ENCODE assay signal across 8 cellular contexts in genomic region chr17:35313875-35314409, GRCh38. TPM values are rescaled to one million over a fixed set of nuclear protein-coding genes. Genes with fewer than 3 reads are reported as not detected.
DNase-seq lines count a peak whose midpoint lies in the region; ATAC-seq and TF ChIP-seq lines count a peak whose summit lies in the region.

No MANE protein-coding gene starts in this region.

- peak overlapping the region; percentile 89 to 100 (median 98) for H3K27ac Mint-ChIP-seq in CD4-positive, alpha-beta memory T cell

- peaks cover 0 to 3% of the 10 kb centered on the region in 2 donors for H3K36me3 Mint-ChIP-seq in CD4-positive, alpha-beta memory T cell

- H3K79me2 ChIP-seq in fibroblast of lung (ENCODE audit: control insufficient read depth, insufficient read depth, low read length) (no peaks in the 10 kb centered on the region), parathyroid adenoma (no peaks in the 10 kb centered on the region)

- H3K9me3 ChIP-seq in CD4-positive, alpha-beta memory T cell (ENCODE audit: control insufficient read depth in 1 of 2, low read length in 2 of 2): no peaks in the 10 kb centered on the region
- no peaks in the 10 kb centered on the region for H3K9me3 ChIP-seq in fibroblast of lung (ENCODE audit: control insufficient read depth, insufficient read depth, low read depth, low read length)
- H3K9me3 ChIP-seq in parathyroid adenoma (ENCODE audit: control insufficient read depth, low read length): no peaks in the 10 kb centered on the region

- CTCF ChIA-PET in CD4-positive, alpha-beta memory T cell (lab: Charles Lee; ENCODE audit: partially characterized antibody): interaction anchor here (0.5 to 6.5 kb wide), 24 partner anchors 13 to 298 kb away, joined by 3 to 270 read pairs (median 6); partner anchors contain the start of genes SLFN11, SLFN12L and SLFN5

- no peaks in the 10 kb centered on the region for H3K27me3 Mint-ChIP-seq in CD4-positive, alpha-beta memory T cell

- peak overlapping the region; percentile 89 to 98 (median 94) for H3K4me3 Mint-ChIP-seq in CD4-positive, alpha-beta memory T cell

- H3K4me2 ChIP-seq in fibroblast of lung (ENCODE audit: extremely low read depth, insufficient read depth, low read length): no peak overlapping the region
- peak overlapping the region; percentile 50 for H3K4me2 ChIP-seq in parathyroid adenoma (ENCODE audit: low read length)

- H3K4me1 ChIP-seq in CD4-positive, alpha-beta memory T cell (ENCODE audit: insufficient read depth, low read length): peaks cover 31% of the 10 kb centered on the region
- H3K4me1 ChIP-seq in fibroblast of lung (ENCODE audit: control insufficient read depth, extremely low read depth, insufficient read depth, low read length): peaks cover 14% of the 10 kb centered on the region
- peaks cover 4% of the 10 kb centered on the region for H3K4me1 ChIP-seq in parathyroid adenoma

- intact Hi-C loops in CD4-positive, alpha-beta memory T cell (cut with micrococcal nuclease): loop anchor here (1.0 to 2.0 kb wide), 7 partner anchors 27 to 265 kb away; partner anchors contain the start of genes PEX12, SLFN11 and SLFN12

- peak in 4 of 5 donors; percentile 3 to 23 (median 12) for DNase-seq in CD4-positive, alpha-beta memory T cell
- peak; percentile 5 to 7 for DNase-seq in activated CD4-positive, alpha-beta T cell treated with anti-CD3 and anti-CD28 coated beads, Interleukin-2, amount 50 U/mL, for 48 hours
- DNase-seq in fibroblast of lung (ENCODE audit: low read depth in 2 of 2) (no peak), NCI-H345 (lab: John Stamatoyannopoulos, UW) (no peak), pons (ENCODE audit: low spot score) (no peak)

- TF ChIP-seq CTCF in fibroblast of lung (conservative IDR thresholded peaks at IDR 0.05 in 1 of 2, IDR thresholded peaks at IDR 0.05 in 1 of 2; ENCODE audit: low read depth in 1 of 2, low read length in 2 of 2) (no peak), parathyroid adenoma (IDR thresholded peaks at IDR 0.05) (no peak)

- H3K9ac ChIP-seq in fibroblast of lung (ENCODE audit: insufficient read depth, low read length) (no peak overlapping the region), parathyroid adenoma (no peak overlapping the region)

- H3K4me1 Mint-ChIP-seq in CD4-positive, alpha-beta memory T cell: peaks cover 44 to 69% (median 56%) of the 10 kb centered on the region in 4 donors

- no peaks in the 10 kb centered on the region for H4K20me1 ChIP-seq in fibroblast of lung (ENCODE audit: control insufficient read depth, extremely low read depth, insufficient read depth, low read length)

- POLR2A ChIA-PET in CD4-positive, alpha-beta memory T cell (lab: Charles Lee; ENCODE audit: partially characterized antibody): interaction anchor here (0.6 to 11.3 kb wide), 30 partner anchors 11 to 264 kb away, joined by 3 to 316 read pairs (median 8); partner anchors contain the start of genes PEX12, SLFN11, SLFN12L and SLFN13

- no peaks in the 10 kb centered on the region for H3K36me3 ChIP-seq in CD4-positive, alpha-beta memory T cell (ENCODE audit: insufficient read depth, low read length)
- H3K36me3 ChIP-seq in fibroblast of lung (ENCODE audit: control insufficient read depth, insufficient read depth, low read length): no peaks in the 10 kb centered on the region
- H3K36me3 ChIP-seq in parathyroid adenoma (ENCODE audit: control insufficient read depth, insufficient read depth, low read length): no peaks in the 10 kb centered on the region

- ATAC-seq in GM18519 (IDR thresholded peaks at IDR 0.05; ENCODE audit: low FRiP score, unreplicated experiment): no peak
- ATAC-seq in GM21526 (IDR thresholded peaks at IDR 0.05; ENCODE audit: low FRiP score, unreplicated experiment): no peak

- H3K4me3 ChIP-seq in CD4-positive, alpha-beta memory T cell (ENCODE audit: low read length in 2 of 2): peak overlapping the region in 1 of 2 donors; percentile 60
- H3K4me3 ChIP-seq in fibroblast of lung (replicated peaks in 1 of 4; ENCODE audit: control extremely low read depth in 1 of 4, insufficient read depth in 1 of 4, low read depth in 3 of 4, low read length in 4 of 4): no peak overlapping the region
- H3K4me3 ChIP-seq in parathyroid adenoma (ENCODE audit: low read depth, low read length): peak overlapping the region; percentile 33

- H2AFZ ChIP-seq in fibroblast of lung (ENCODE audit: low read length) (peak overlapping the region; percentile 15), parathyroid adenoma (peak overlapping the region; percentile 63)

- peak overlapping the region; percentile 60 for H3K27ac ChIP-seq in CD4-positive, alpha-beta memory T cell (ENCODE audit: low read depth, low read length)
- H3K27ac ChIP-seq in fibroblast of lung (ENCODE audit: insufficient read depth, low read length) (no peak overlapping the region), parathyroid adenoma (no peak overlapping the region)

- H3K27me3 ChIP-seq in CD4-positive, alpha-beta memory T cell (ENCODE audit: insufficient read depth, low read length): no peaks in the 10 kb centered on the region
- H3K27me3 ChIP-seq in fibroblast of lung (ENCODE audit: control insufficient read depth, insufficient read depth, low read length): no peaks in the 10 kb centered on the region
- H3K27me3 ChIP-seq in parathyroid adenoma (ENCODE audit: control insufficient read depth, insufficient read depth, low read length): no peaks in the 10 kb centered on the region

- peaks cover 0 to 10% (median 3%) of the 10 kb centered on the region in 8 donors for H3K9me3 Mint-ChIP-seq in CD4-positive, alpha-beta memory T cell

RNA-seq across cellular contexts. Expression of gene SLFN11, which starts 59.5 kb away (rescaled TPM):
- 10 to 100 TPM; 72.4 to 74.2 TPM for total RNA-seq in CD4-positive, alpha-beta memory T cell
- polyA plus RNA-seq in CD4-positive, alpha-beta memory T cell: 10 to 100 TPM in 1 of 2 donors, 1 to 10 TPM in 1; 6.6 to 13.6 TPM
- total RNA-seq in fibroblast of lung: 74.1 and 102 TPM in 2 replicates
- 61.3 and 63.6 TPM in 2 replicates for polyA plus RNA-seq in fibroblast of lung
- polyA plus RNA-seq in fibroblast of lung (2012): 44.7 and 47.8 TPM in 2 replicates
- 28.2 and 74.7 TPM in 2 replicates for polyA minus RNA-seq in fibroblast of lung (ENCODE audit: low replicate concordance)

Comparison
In these comparisons a context has a peak if more than half of its experiments do, and no peak if none do; other contexts are left out.
1. DNase-seq: peak in CD4-positive, alpha-beta memory T cell (4 of 5) and activated CD4-positive, alpha-beta T cell treated with anti-CD3 and anti-CD28 coated beads, Interleukin-2, amount 50 U/mL, for 48 hours (2 of 2); none in fibroblast of lung (0 of 2), NCI-H345 (single experiment) and pons (single experiment).